ENCODE assay signal across 2 cellular contexts in the genomic region with DNA sequence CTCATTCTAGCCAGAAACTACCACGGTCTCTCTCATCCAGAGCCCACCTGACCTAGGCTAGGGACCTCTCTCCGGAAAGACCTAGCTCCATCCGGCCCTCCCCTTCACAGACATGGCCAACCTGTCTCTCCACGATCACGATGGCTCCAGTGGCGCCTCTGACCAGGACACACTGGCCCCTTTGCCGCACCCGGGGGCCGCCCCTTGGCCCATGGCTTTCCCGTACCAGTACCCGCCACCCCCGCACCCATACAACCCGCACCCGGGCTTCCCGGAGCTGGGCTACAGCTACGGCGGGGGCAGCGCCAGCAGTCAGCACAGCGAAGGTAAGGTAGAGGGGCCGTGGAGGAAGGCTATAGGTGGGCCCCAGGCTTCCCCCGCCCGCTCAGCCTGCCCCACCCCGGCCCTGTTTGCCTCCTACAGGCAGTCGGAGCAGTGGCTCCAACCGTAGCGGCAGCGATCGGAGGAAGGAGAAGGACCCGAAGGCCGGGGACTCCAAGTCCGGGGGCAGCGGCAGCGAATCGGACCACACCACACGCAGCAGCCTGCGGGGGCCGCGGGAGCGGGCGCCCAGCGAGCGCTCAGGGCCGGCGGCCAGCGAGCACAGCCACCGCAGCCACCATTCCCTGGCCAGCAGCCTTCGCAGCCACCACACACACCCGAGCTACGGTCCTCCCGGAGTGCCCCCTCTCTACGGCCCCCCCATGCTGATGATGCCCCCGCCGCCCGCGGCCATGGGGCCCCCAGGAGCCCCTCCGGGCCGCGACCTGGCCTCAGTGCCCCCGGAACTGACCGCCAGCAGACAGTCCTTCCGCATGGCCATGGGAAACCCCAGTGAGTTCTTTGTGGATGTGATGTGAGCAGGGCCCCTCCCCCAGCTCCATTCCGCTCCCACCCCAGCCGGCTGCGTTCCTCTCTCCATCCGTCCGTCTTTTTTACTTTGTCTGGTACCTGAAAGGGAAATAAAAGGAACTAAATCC.
TF ChIP-seq lines count a peak whose summit lies in the region.

No MANE protein-coding gene starts in this region.

TF ChIP-seq in GM23338, 12 proteins besides CTCF, POLR2A, EP300 and RAD21:
- no peak for TF ChIP-seq JUNB (IDR thresholded peaks at IDR 0.05; ENCODE audit: unreplicated experiment)
- TF ChIP-seq POLR2AphosphoS5 (IDR thresholded peaks at IDR 0.05; ENCODE audit: low read depth): no peak
- no peak for TF ChIP-seq ZNF114 (CRISPR knock-in tag; IDR thresholded peaks at IDR 0.05)
- TF ChIP-seq EZH2 (IDR thresholded peaks at IDR 0.05; ENCODE audit: low read depth, unreplicated experiment): no peak
- no peak for TF ChIP-seq NANOG (IDR thresholded peaks at IDR 0.05; ENCODE audit: borderline replicate concordance)
- no peak for TF ChIP-seq STAT1 (IDR thresholded peaks at IDR 0.05; ENCODE audit: unreplicated experiment)
- TF ChIP-seq REST (IDR thresholded peaks at IDR 0.05; ENCODE audit: unreplicated experiment): no peak
- no peak for TF ChIP-seq EZH2phosphoT487 (IDR thresholded peaks at IDR 0.05; ENCODE audit: unreplicated experiment)
- no peak for TF ChIP-seq ETS1 (IDR thresholded peaks at IDR 0.05)
- TF ChIP-seq CREB1 (CRISPR knock-in tag; IDR thresholded peaks at IDR 0.05; ENCODE audit: low read depth): no peak
- no peak for TF ChIP-seq ZNF331 (CRISPR knock-in tag; IDR thresholded peaks at IDR 0.05; ENCODE audit: low read depth)

TF ChIP-seq in K562, 482 proteins besides CTCF, POLR2A, EP300 and RAD21:
- TF ChIP-seq, protein P1, sequence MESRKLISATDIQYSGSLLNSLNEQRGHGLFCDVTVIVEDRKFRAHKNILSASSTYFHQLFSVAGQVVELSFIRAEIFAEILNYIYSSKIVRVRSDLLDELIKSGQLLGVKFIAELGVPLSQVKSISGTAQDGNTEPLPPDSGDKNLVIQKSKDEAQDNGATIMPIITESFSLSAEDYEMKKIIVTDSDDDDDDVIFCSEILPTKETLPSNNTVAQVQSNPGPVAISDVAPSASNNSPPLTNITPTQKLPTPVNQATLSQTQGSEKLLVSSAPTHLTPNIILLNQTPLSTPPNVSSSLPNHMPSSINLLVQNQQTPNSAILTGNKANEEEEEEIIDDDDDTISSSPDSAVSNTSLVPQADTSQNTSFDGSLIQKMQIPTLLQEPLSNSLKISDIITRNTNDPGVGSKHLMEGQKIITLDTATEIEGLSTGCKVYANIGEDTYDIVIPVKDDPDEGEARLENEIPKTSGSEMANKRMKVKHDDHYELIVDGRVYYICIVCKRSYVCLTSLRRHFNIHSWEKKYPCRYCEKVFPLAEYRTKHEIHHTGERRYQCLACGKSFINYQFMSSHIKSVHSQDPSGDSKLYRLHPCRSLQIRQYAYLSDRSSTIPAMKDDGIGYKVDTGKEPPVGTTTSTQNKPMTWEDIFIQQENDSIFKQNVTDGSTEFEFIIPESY (CRISPR knock-in tag; IDR thresholded peaks at IDR 0.05): peak; percentile 57; the same call in 1 of the 2 replicates
- TF ChIP-seq PHTF2 (CRISPR knock-in tag; IDR thresholded peaks at IDR 0.05): no peak
- 0 out of 2 replicates have a peak, but pooled peaks have one; percentile 33 for TF ChIP-seq POLR2G (IDR thresholded peaks at IDR 0.05; ENCODE audit: low read depth, low read length)
TF ChIP-seq in K562: peak in this region for 2.
